Comparison of ENCODE assay signal across 1 cellular context in the genomic region with DNA sequence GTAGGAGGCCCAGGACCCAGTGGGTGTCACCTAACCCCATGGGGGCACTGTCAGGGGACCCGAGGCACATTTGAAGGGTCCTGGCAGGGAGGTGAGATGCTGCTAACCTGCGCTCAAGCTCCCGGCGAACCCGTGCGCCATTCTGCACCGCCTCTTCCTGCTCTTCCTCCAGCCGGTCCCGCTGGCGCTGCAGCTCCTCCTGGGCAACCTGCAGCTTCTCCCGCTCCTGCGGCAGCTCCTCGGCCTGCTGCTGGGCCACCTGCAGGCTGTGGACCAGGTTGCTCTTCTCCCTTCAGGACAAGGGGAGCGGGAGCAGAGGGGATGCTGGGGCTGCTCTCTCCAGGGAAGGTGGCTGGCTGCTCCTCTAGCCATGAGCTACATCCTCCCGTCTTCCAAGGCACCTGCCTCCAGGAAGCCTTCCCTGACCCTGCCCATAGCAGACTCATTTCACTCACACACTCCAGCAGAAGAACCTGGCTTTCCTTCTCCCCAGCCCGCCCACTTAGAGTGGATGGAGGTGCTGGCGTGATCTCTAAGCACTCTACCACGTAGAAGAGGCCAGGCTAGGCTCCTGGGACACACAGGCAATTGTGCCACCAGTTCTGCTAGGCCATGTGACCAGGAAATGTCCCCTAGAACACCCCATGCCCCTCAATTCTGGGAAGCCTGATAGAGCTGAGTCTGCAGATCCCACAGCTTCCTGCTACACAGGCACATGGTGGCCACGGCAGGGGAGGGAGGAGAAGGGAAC.
TF ChIP-seq lines count a peak whose summit lies in the region.

No MANE protein-coding gene starts in this region.

TF ChIP-seq in K562, 482 proteins besides CTCF, POLR2A, EP300 and RAD21 (continued from another document and continues in another):
- peak; percentile 43; the same call in 1 of the 2 replicates for TF ChIP-seq MAX (CRISPR knock-in tag; IDR thresholded peaks at IDR 0.05)
- no peak for TF ChIP-seq MGA (IDR thresholded peaks at IDR 0.05)
- TF ChIP-seq, protein P1, sequence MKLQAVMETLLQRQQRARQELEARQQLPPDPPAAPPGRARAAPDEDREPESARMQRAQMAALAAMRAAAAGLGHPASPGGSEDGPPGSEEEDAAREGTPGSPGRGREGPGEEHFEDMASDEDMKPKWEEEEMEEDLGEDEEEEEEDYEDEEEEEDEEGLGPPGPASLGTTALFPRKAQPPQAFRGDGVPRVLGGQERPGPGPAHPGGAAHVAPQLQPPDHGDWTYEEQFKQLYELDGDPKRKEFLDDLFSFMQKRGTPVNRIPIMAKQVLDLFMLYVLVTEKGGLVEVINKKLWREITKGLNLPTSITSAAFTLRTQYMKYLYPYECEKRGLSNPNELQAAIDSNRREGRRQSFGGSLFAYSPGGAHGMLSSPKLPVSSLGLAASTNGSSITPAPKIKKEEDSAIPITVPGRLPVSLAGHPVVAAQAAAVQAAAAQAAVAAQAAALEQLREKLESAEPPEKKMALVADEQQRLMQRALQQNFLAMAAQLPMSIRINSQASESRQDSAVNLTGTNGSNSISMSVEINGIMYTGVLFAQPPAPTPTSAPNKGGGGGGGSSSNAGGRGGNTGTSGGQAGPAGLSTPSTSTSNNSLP (IDR thresholded peaks at IDR 0.05; ENCODE audit: borderline replicate concordance, low read depth, low read length), result no peak
- no peak for TF ChIP-seq FOXM1 (IDR thresholded peaks at IDR 0.05; ENCODE audit: low read depth)
- TF ChIP-seq FOXM1 (CRISPR knock-in tag; IDR thresholded peaks at IDR 0.05; ENCODE audit: low read depth), result no peak
- no peak for TF ChIP-seq NCOA4 (IDR thresholded peaks at IDR 0.05; ENCODE audit: partially characterized antibody)
- peak; percentile 92 for TF ChIP-seq WHSC1 (IDR thresholded peaks at IDR 0.05; ENCODE audit: low read length)
- TF ChIP-seq ZNF197 (CRISPR knock-in tag; IDR thresholded peaks at IDR 0.05; ENCODE audit: low read depth), result no peak
- no peak for TF ChIP-seq POLR2AphosphoS5 (IDR thresholded peaks at IDR 0.05; ENCODE audit: control insufficient read depth, insufficient read depth, low read depth, low read length)
- TF ChIP-seq NFIX (CRISPR knock-in tag; IDR thresholded peaks at IDR 0.05; ENCODE audit: low read depth), result no peak
- TF ChIP-seq ZNF311 (CRISPR knock-in tag; IDR thresholded peaks at IDR 0.05), result no peak
- TF ChIP-seq SMARCA4 (IDR thresholded peaks at IDR 0.05), result no peak
- TF ChIP-seq DMBX1 (CRISPR knock-in tag; IDR thresholded peaks at IDR 0.05; ENCODE audit: borderline replicate concordance), result peak; percentile 41; the same call in 1 of the 2 replicates
- peak; percentile 27; the same call in 1 of the 2 replicates for TF ChIP-seq ZNF165 (CRISPR knock-in tag; IDR thresholded peaks at IDR 0.05; ENCODE audit: borderline replicate concordance)
- no peak for TF ChIP-seq ZNF79 (CRISPR knock-in tag; IDR thresholded peaks at IDR 0.05; ENCODE audit: low read depth)
- no peak for TF ChIP-seq MYNN (IDR thresholded peaks at IDR 0.05)
- 0 out of 2 replicates have a peak, but pooled peaks have one; percentile 73 for TF ChIP-seq MYNN (CRISPR knock-in tag; IDR thresholded peaks at IDR 0.05)
- no peak for TF ChIP-seq BRD4 (IDR thresholded peaks at IDR 0.05)
- peak; percentile 25 for TF ChIP-seq NEUROD1 (IDR thresholded peaks at IDR 0.05; ENCODE audit: borderline replicate concordance, low read depth, low read length, partially characterized antibody)
- TF ChIP-seq BCOR (IDR thresholded peaks at IDR 0.05), result no peak
- TF ChIP-seq ZNF644 (tag; IDR thresholded peaks at IDR 0.05; ENCODE audit: low read depth), result no peak
- 0 out of 4 replicates have a peak, but pooled peaks of 1 of the 2 experiments have one; percentile 16 for TF ChIP-seq FOXA3 (CRISPR knock-in tag; conservative IDR thresholded peaks at IDR 0.05 in 1 of 2, IDR thresholded peaks at IDR 0.05 in 1 of 2)
- TF ChIP-seq, protein P2, sequence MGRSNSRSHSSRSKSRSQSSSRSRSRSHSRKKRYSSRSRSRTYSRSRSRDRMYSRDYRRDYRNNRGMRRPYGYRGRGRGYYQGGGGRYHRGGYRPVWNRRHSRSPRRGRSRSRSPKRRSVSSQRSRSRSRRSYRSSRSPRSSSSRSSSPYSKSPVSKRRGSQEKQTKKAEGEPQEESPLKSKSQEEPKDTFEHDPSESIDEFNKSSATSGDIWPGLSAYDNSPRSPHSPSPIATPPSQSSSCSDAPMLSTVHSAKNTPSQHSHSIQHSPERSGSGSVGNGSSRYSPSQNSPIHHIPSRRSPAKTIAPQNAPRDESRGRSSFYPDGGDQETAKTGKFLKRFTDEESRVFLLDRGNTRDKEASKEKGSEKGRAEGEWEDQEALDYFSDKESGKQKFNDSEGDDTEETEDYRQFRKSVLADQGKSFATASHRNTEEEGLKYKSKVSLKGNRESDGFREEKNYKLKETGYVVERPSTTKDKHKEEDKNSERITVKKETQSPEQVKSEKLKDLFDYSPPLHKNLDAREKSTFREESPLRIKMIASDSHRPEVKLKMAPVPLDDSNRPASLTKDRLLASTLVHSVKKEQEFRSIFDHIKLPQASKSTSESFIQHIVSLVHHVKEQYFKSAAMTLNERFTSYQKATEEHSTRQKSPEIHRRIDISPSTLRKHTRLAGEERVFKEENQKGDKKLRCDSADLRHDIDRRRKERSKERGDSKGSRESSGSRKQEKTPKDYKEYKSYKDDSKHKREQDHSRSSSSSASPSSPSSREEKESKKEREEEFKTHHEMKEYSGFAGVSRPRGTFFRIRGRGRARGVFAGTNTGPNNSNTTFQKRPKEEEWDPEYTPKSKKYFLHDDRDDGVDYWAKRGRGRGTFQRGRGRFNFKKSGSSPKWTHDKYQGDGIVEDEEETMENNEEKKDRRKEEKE (IDR thresholded peaks at IDR 0.05; ENCODE audit: borderline replicate concordance in 1 of 2, control insufficient read depth in 1 of 2, low read depth in 2 of 2, low read length in 1 of 2), result no peak
- no peak for TF ChIP-seq PTTG1 (tag; IDR thresholded peaks at IDR 0.05; ENCODE audit: low read depth)
- no peak for TF ChIP-seq ZNF778 (CRISPR knock-in tag; IDR thresholded peaks at IDR 0.05)
- no peak for TF ChIP-seq HNRNPK (IDR thresholded peaks at IDR 0.05; ENCODE audit: low read depth, low read length, poor library complexity, severe bottlenecking)
- TF ChIP-seq NR4A1 (CRISPR knock-in tag; IDR thresholded peaks at IDR 0.05), result 0 out of 2 replicates have a peak, but pooled peaks have one; percentile 56
- TF ChIP-seq NR4A1 (tag; IDR thresholded peaks at IDR 0.05), result no peak
- TF ChIP-seq ZNF408 (CRISPR knock-in tag; IDR thresholded peaks at IDR 0.05; ENCODE audit: low read depth), result peak; percentile 36; the same call in 1 of the 2 replicates
- no peak for TF ChIP-seq BRCA1 (IDR thresholded peaks at IDR 0.05)
- no peak for TF ChIP-seq BRCA1 (CRISPR knock-in tag; IDR thresholded peaks at IDR 0.05)
- no peak for TF ChIP-seq FOXA1 (IDR thresholded peaks at IDR 0.05; ENCODE audit: borderline replicate concordance)
- TF ChIP-seq ZNF41 (CRISPR knock-in tag; conservative IDR thresholded peaks at IDR 0.05), result no peak
- 0 out of 2 replicates have a peak, but pooled peaks have one; percentile 39 for TF ChIP-seq REST (CRISPR knock-in tag; IDR thresholded peaks at IDR 0.05; ENCODE audit: low read depth)
- TF ChIP-seq, protein P3, sequence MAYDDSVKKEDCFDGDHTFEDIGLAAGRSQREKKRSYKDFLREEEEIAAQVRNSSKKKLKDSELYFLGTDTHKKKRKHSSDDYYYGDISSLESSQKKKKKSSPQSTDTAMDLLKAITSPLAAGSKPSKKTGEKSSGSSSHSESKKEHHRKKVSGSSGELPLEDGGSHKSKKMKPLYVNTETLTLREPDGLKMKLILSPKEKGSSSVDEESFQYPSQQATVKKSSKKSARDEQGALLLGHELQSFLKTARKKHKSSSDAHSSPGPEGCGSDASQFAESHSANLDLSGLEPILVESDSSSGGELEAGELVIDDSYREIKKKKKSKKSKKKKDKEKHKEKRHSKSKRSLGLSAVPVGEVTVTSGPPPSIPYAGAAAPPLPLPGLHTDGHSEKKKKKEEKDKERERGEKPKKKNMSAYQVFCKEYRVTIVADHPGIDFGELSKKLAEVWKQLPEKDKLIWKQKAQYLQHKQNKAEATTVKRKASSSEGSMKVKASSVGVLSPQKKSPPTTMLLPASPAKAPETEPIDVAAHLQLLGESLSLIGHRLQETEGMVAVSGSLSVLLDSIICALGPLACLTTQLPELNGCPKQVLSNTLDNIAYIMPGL (CRISPR knock-in tag; IDR thresholded peaks at IDR 0.05), result no peak
